Comparison of ENCODE assay signal across 28 cellular contexts in the genomic region with DNA sequence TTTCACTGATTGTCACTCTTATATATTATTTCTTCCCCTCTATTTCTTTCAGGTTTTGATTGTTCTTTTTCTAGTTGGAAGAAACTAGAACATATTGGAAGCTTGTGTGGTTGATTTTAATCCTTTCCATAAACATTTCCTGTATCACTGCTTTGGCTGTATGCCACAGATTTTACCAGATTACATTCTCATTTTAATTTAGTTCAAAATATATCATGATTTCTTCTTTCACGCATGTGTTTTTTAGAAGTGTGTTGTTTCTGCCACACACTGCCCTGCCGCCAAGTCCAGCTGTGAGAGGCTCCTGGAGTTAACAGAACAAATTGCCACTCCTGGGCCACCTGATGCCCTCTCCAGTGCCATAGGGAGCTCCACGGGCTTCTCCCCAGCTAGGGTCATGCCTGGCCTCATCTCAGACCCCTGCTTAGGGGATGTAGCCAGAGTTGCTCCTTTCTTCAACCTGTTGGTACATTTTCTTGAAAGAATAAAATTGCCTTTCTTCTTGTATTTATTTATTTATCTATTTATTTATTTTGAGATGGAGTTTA.
"Had no signal": no experiment of that assay in that cellular context is flagged by ENCODE, and none has a peak within 500 bp of the region (broad histone marks: within the 10 kb centered on the region; RNA-seq: fewer than 3 reads in every experiment).

No MANE protein-coding gene starts in this region.

- DNase-seq: activated CD4-positive, alpha-beta memory T cell treated with anti-CD3 and anti-CD28 coated beads, Interleukin-2, amount 10 ng/mL, durations not matched to agents 7 days and 5 days; activated CD4-positive, alpha-beta T cell treated with anti-CD3 and anti-CD28 coated beads for 36 hours; activated CD4-positive, alpha-beta T cell treated with anti-CD3 and anti-CD28 coated beads, Interleukin-2, amount 50 U/mL, for 1 hour; activated CD4-positive, CD25-positive, alpha-beta regulatory T cell; activated CD8-positive, alpha-beta memory T cell treated with anti-CD3 and anti-CD28 coated beads, Interleukin-2, amount 50 U/mL, for 48 hours; activated naive CD4-positive, alpha-beta T cell treated with anti-CD3 and anti-CD28 coated beads, Interleukin-2, amount 50 U/mL, for 16 hours; activated naive CD8-positive, alpha-beta T cell treated with anti-CD3 and anti-CD28 coated beads, Interleukin-2, amount 10 ng/mL, durations not matched to agents 7 days and 5 days; activated T-cell treated with anti-CD3 and anti-CD28 coated beads, Interleukin-2, amount 50 U/mL, for 1 hour; adrenal gland; anterior cingulate cortex; IMR-90; Kasumi-1; KBM-7; NCI-H1048; NCI-H1930; NCI-H2171; NCI-H2227 treated with DMSO at 0.1 percent for 48 hours; NCI-H446 treated with DMSO at 0.1 percent for 48 hours; NCI-H524 treated with DMSO at 0.1 percent for 48 hours; NCI-H82; NK-92 treated with Interleukin-12 subunit alpha and Interleukin-12 subunit beta, amount 100 ng/mL, for 24 hours; OCI-M1; Right ventricle myocardium superior; RPMI8226; T-helper 17 cell; T1000 had no signal

- H3K27ac ChIP-seq: adrenal gland, SJSA1 had no signal

- H3K9me3 Mint-ChIP-seq: activated CD4-positive, alpha-beta memory T cell treated with anti-CD3 and anti-CD28 coated beads, Interleukin-2, amount 10 ng/mL, durations not matched to agents 7 days and 5 days; activated naive CD8-positive, alpha-beta T cell treated with anti-CD3 and anti-CD28 coated beads, Interleukin-2, amount 10 ng/mL, durations not matched to agents 7 days and 5 days had no signal

- H3K4me3 Mint-ChIP-seq: activated CD4-positive, alpha-beta memory T cell treated with anti-CD3 and anti-CD28 coated beads, Interleukin-2, amount 10 ng/mL, durations not matched to agents 7 days and 5 days; activated CD4-positive, alpha-beta T cell treated with anti-CD3 and anti-CD28 coated beads for 36 hours; activated naive CD8-positive, alpha-beta T cell treated with anti-CD3 and anti-CD28 coated beads, Interleukin-2, amount 10 ng/mL, durations not matched to agents 7 days and 5 days; T-helper 17 cell had no signal

- H3K36me3 Mint-ChIP-seq: activated naive CD8-positive, alpha-beta T cell treated with anti-CD3 and anti-CD28 coated beads, Interleukin-2, amount 10 ng/mL, durations not matched to agents 7 days and 5 days had no signal

- H3K4me1 Mint-ChIP-seq: activated CD4-positive, alpha-beta memory T cell treated with anti-CD3 and anti-CD28 coated beads, Interleukin-2, amount 10 ng/mL, durations not matched to agents 7 days and 5 days; activated CD4-positive, alpha-beta T cell treated with anti-CD3 and anti-CD28 coated beads for 36 hours; activated naive CD8-positive, alpha-beta T cell treated with anti-CD3 and anti-CD28 coated beads, Interleukin-2, amount 10 ng/mL, durations not matched to agents 7 days and 5 days; T-helper 17 cell had no signal

- H3K27ac Mint-ChIP-seq: activated CD4-positive, alpha-beta memory T cell treated with anti-CD3 and anti-CD28 coated beads, Interleukin-2, amount 10 ng/mL, durations not matched to agents 7 days and 5 days; activated CD4-positive, alpha-beta T cell treated with anti-CD3 and anti-CD28 coated beads for 36 hours; activated naive CD8-positive, alpha-beta T cell treated with anti-CD3 and anti-CD28 coated beads, Interleukin-2, amount 10 ng/mL, durations not matched to agents 7 days and 5 days; T-helper 17 cell had no signal

- H3K36me3 ChIP-seq: adrenal gland, SJSA1 had no signal

- H3K4me3 ChIP-seq: adrenal gland, SJSA1 had no signal

- H3K9me3 ChIP-seq: adrenal gland, SJSA1 had no signal

- H3K4me1 ChIP-seq: adrenal gland had no signal

- H3K27me3 ChIP-seq: SJSA1 had no signal

- ATAC-seq: activated CD4-positive, alpha-beta T cell treated with anti-CD3 and anti-CD28 coated beads for 36 hours; Panc1; T-helper 17 cell had no signal

- H3K27me3 Mint-ChIP-seq: activated CD4-positive, alpha-beta T cell treated with anti-CD3 and anti-CD28 coated beads for 36 hours had no signal
